Comparison of ENCODE assay signal across 27 cellular contexts in genomic region chr15:29383367-29383766, GRCh38.
"Had no signal": no experiment of that assay in that cellular context is flagged by ENCODE, and none has a peak within 500 bp of the region (broad histone marks: within the 10 kb centered on the region; RNA-seq: fewer than 3 reads in every experiment).

No MANE protein-coding gene starts in this region.

- ATAC-seq: Panc1, Right ventricle myocardium inferior, SK-N-SH treated with all-trans-retinoic acid at 6 μM for 48 hours, T-cell had no signal

- H2AFZ ChIP-seq: PC-9 had no signal

- DNase-seq: Kasumi-1, MG63, NCI-H1048, NCI-H1092 treated with DMSO at 0.1 percent for 48 hours, NCI-H1105 treated with DMSO at 0.1 percent for 48 hours, NCI-H1436, NCI-H146, NCI-H1694, NCI-H1930, NCI-H2029 treated with DMSO at 0.1 percent for 48 hours, NCI-H2081 treated with DMSO at 0.1 percent for 48 hours, NCI-H2171, NCI-H226, NCI-H446, NCI-H524 treated with DMSO at 0.1 percent for 48 hours, NCI-H748 treated with DMSO at 0.1 percent for 48 hours, NCI-H82, PC-9, SIG-M5, T-cell had no signal

- H3K4me1 ChIP-seq: SJCRH30 had no signal

- H3K4me2 ChIP-seq: PC-9 had no signal

- H3K27ac ChIP-seq: PC-9, RWPE1, SJCRH30, SK-N-MC had no signal

- H3K27me3 ChIP-seq: MG63, SJCRH30 had no signal

- FAIRE-seq: RCC 7860 had no signal

- H3K9me3 ChIP-seq: MG63, SJCRH30 had no signal

- H3K36me3 ChIP-seq: MG63, SJCRH30 had no signal

- H3K4me3 ChIP-seq: MG63, PC-9, SJCRH30, SK-N-MC had no signal
